Comparison of ENCODE assay signal across 21 cellular contexts in genomic region chr16:57577214-57577613, GRCh38. TPM values are rescaled to one million over a fixed set of nuclear protein-coding genes. Genes with fewer than 3 reads are reported as not detected.
DNase-seq lines count a peak whose midpoint lies in the region; ATAC-seq and TF ChIP-seq lines count a peak whose summit lies in the region.
"Had no signal": no experiment of that assay in that cellular context is flagged by ENCODE, and none has a peak within 500 bp of the region (broad histone marks: within the 10 kb centered on the region; RNA-seq: fewer than 3 reads in every experiment).

No MANE protein-coding gene starts in this region.

- WGBS in gastroesophageal sphincter (ENCODE audit: low coverage in 1 of 2), 2 donors: 86 to 100% methylated on average over 3 of the region's 6 CpGs
- WGBS in spleen, 5 donors: 77 to 91% (median 85%) methylated on average over 6 of the region's 6 CpGs

- H3K4me3 Mint-ChIP-seq in activated CD8-positive, alpha-beta memory T cell treated with anti-CD3 and anti-CD28 coated beads, Interleukin-2, amount 10 ng/mL, durations not matched to agents 7 days and 5 days: no peak overlapping the region
- H3K4me3 Mint-ChIP-seq: T-helper 17 cell had no signal

- H3K36me3 ChIP-seq in KOPT-K1 (ENCODE audit: insufficient read depth, low read length): no peaks in the 10 kb centered on the region
- H3K36me3 ChIP-seq in gastroesophageal sphincter: no peaks in the 10 kb centered on the region
- H3K36me3 ChIP-seq in spleen: peaks cover 0 to 19% (median 3%) of the 10 kb centered on the region in 6 donors
- H3K36me3 ChIP-seq: adrenal gland, cardiac muscle cell, vagina had no signal

- H3K4me1 ChIP-seq in gastroesophageal sphincter (peaks cover 0 to 5% (median 0%) of the 10 kb centered on the region in 3 donors), spleen (peaks cover 4 to 38% (median 25%) of the 10 kb centered on the region in 6 donors)
- H3K4me1 ChIP-seq: adrenal gland had no signal

- H3K27me3 ChIP-seq in gastroesophageal sphincter (peaks cover 58% of the 10 kb centered on the region), spleen (replicated peaks in 1 of 7) (peaks cover 0 to 10% (median 0%) of the 10 kb centered on the region in 7 donors)
- H3K27me3 ChIP-seq: cardiac muscle cell, vagina had no signal

- H3K27me3 Mint-ChIP-seq in activated CD8-positive, alpha-beta memory T cell treated with anti-CD3 and anti-CD28 coated beads, Interleukin-2, amount 10 ng/mL, durations not matched to agents 7 days and 5 days: no peaks in the 10 kb centered on the region

- DNase-seq in activated CD8-positive, alpha-beta memory T cell treated with anti-CD3 and anti-CD28 coated beads, Interleukin-2, amount 10 ng/mL, durations not matched to agents 7 days and 5 days: no peak
- no peak for DNase-seq in activated CD8-positive, alpha-beta memory T cell treated with anti-CD3 and anti-CD28 coated beads for 24 hours
- DNase-seq in spleen: no peak
- DNase-seq in SHP77 (lab: John Stamatoyannopoulos, UW): no peak
- no peak for DNase-seq in EL
- DNase-seq in stimulated activated CD8-positive, alpha-beta memory T cell treated with anti-CD3 and anti-CD28 coated beads, Interleukin-4, amount 100 ng/mL, for 48 hours: no peak
- DNase-seq: ACHN; activated CD4-positive, CD25-positive, alpha-beta regulatory T cell; adrenal gland; Caco-2; NCI-H2081; Right ventricle myocardium superior; T-helper 17 cell had no signal

- intact Hi-C loops in spleen (cut with DNase I; ENCODE audit: low total_unique reads): loop anchor here (5.0 kb wide), 1 partner anchor 70 kb away; no protein-coding TSS in a partner anchor

- H3K36me3 Mint-ChIP-seq in activated CD8-positive, alpha-beta memory T cell treated with anti-CD3 and anti-CD28 coated beads, Interleukin-2, amount 10 ng/mL, durations not matched to agents 7 days and 5 days: peaks cover 26% of the 10 kb centered on the region

- no peaks in the 10 kb centered on the region for H3K9me3 Mint-ChIP-seq in activated CD8-positive, alpha-beta memory T cell treated with anti-CD3 and anti-CD28 coated beads, Interleukin-2, amount 10 ng/mL, durations not matched to agents 7 days and 5 days (ENCODE audit: low read depth)
- H3K9me3 Mint-ChIP-seq: nephron had no signal

- H3K4me3 ChIP-seq in gastroesophageal sphincter (no peak overlapping the region), spleen (no peak overlapping the region)
- H3K4me3 ChIP-seq: adrenal gland, cardiac muscle cell, GM12878, vagina had no signal

- ATAC-seq in activated CD8-positive, alpha-beta memory T cell treated with anti-CD3 and anti-CD28 coated beads, Interleukin-2, amount 10 ng/mL, durations not matched to agents 7 days and 5 days: peak; percentile 4
- peak; percentile 20 for ATAC-seq in gastroesophageal sphincter

- H3K4me1 Mint-ChIP-seq in activated CD8-positive, alpha-beta memory T cell treated with anti-CD3 and anti-CD28 coated beads, Interleukin-2, amount 10 ng/mL, durations not matched to agents 7 days and 5 days: peaks cover 66% of the 10 kb centered on the region

- TF ChIP-seq POLR2A in gastroesophageal sphincter (IDR thresholded peaks at IDR 0.05) (no peak), spleen (IDR thresholded peaks at IDR 0.05) (no peak)

- CTCF ChIA-PET in activated CD8-positive, alpha-beta memory T cell treated with anti-CD3 and anti-CD28 coated beads, Interleukin-2, amount 10 ng/mL, durations not matched to agents 7 days and 5 days (lab: Charles Lee): interaction anchor here (0.8 to 27.4 kb wide), 31 partner anchors 13 to 424 kb away, joined by 3 to 559 read pairs (median 8); partner anchors contain the start of genes ADGRG5, CCDC102A, KATNB1 and USB1

- peak overlapping the region; percentile 91 for H3K27ac Mint-ChIP-seq in activated CD8-positive, alpha-beta memory T cell treated with anti-CD3 and anti-CD28 coated beads, Interleukin-2, amount 10 ng/mL, durations not matched to agents 7 days and 5 days

- TF ChIP-seq CTCF in gastroesophageal sphincter (IDR thresholded peaks at IDR 0.05) (no peak), spleen (IDR thresholded peaks at IDR 0.05 in 8 of 11, conservative IDR thresholded peaks at IDR 0.05 in 3 of 11) (peak in 1 of 11 experiments; percentile 21)

- no peaks in the 10 kb centered on the region for H3K9me3 ChIP-seq in KOPT-K1 (ENCODE audit: insufficient read depth, low read length, poor library complexity, severe bottlenecking)
- H3K9me3 ChIP-seq in gastroesophageal sphincter: no peaks in the 10 kb centered on the region
- no peaks in the 10 kb centered on the region for H3K9me3 ChIP-seq in spleen
- H3K9me3 ChIP-seq: adrenal gland, Caco-2, vagina had no signal

- H3K27ac ChIP-seq in KOPT-K1 (ENCODE audit: low read depth, low read length, poor library complexity, severe bottlenecking) (peak overlapping the region; percentile 81), gastroesophageal sphincter (no peak overlapping the region), spleen (peak overlapping the region in 5 of 8 donors; percentile 53 to 83 (median 69))
- H3K27ac ChIP-seq: adrenal gland, cardiac muscle cell, vagina had no signal

- TF ChIP-seq EP300 in gastroesophageal sphincter (IDR thresholded peaks at IDR 0.05): no peak

RNA-seq across cellular contexts. Expression of gene ADGRG5, which starts 34.8 kb away (rescaled TPM):
- 10 to 100 TPM; 34.4 to 47.9 TPM for total RNA-seq in activated CD8-positive, alpha-beta memory T cell treated with anti-CD3 and anti-CD28 coated beads, Interleukin-2, amount 10 ng/mL, durations not matched to agents 7 days and 5 days
- total RNA-seq in gastroesophageal sphincter (under 1 TPM in 1 of 4 donors, not detected in 3; 0.40 TPM), spleen (10 to 100 TPM in 6 of 7 donors, 1 to 10 TPM in 1; 7.3 to 23.8 (median 13.6) TPM)
- polyA plus RNA-seq in spleen: 1 to 10 TPM; 5.2 to 9.7 (median 9.3) TPM
- total RNA-seq: cardiac muscle cell, glomerular endothelial cell, pulmonary artery endothelial cell had no signal
- polyA plus RNA-seq: cardiac muscle cell had no signal

RNA-seq across cellular contexts. Expression of gene CCDC102A, which starts 40.8 kb away (rescaled TPM):
- total RNA-seq in activated CD8-positive, alpha-beta memory T cell treated with anti-CD3 and anti-CD28 coated beads, Interleukin-2, amount 10 ng/mL, durations not matched to agents 7 days and 5 days: 10 to 100 TPM; 19.7 to 20.2 TPM
- total RNA-seq in gastroesophageal sphincter: 10 to 100 TPM; 24.4 to 56.6 (median 35.7) TPM
- total RNA-seq in spleen: 10 to 100 TPM in 2 of 7 donors, 1 to 10 TPM in 5; 7.0 to 14.8 (median 7.9) TPM
- 1 to 10 TPM; 4.6 to 7.7 (median 4.8) TPM for polyA plus RNA-seq in spleen

RNA-seq across cellular contexts. Expression of gene ADGRG1, which starts 51.2 kb away (rescaled TPM):
- total RNA-seq in activated CD8-positive, alpha-beta memory T cell treated with anti-CD3 and anti-CD28 coated beads, Interleukin-2, amount 10 ng/mL, durations not matched to agents 7 days and 5 days: 10 to 100 TPM in 1 of 2 experiments, 1 to 10 TPM in 1; 7.3 to 19.9 TPM
- total RNA-seq in gastroesophageal sphincter (10 to 100 TPM in 2 of 4 donors, 1 to 10 TPM in 2; 7.0 to 20.1 (median 12.6) TPM), spleen (10 to 100 TPM in 4 of 7 donors, 1 to 10 TPM in 3; 6.9 to 23.7 (median 10.5) TPM)
- 1 to 10 TPM; 1.0 to 2.7 (median 1.2) TPM for polyA plus RNA-seq in spleen
- total RNA-seq: cardiac muscle cell had no signal

Comparison
In these comparisons a context has a peak if more than half of its experiments do, and no peak if none do; other contexts are left out.
1. H3K27ac ChIP-seq: peak in KOPT-K1 (single experiment) and spleen (5 of 8); none in gastroesophageal sphincter (0 of 4).
2. RNA of gene ADGRG5, which starts 34.8 kb away (total RNA-seq): 34.4 to 47.9 TPM in activated CD8-positive, alpha-beta memory T cell treated with anti-CD3 and anti-CD28 coated beads, Interleukin-2, amount 10 ng/mL, durations not matched to agents 7 days and 5 days and 7.3 to 23.8 TPM in spleen; 0.40 TPM in gastroesophageal sphincter; every median in the first group is over 4 times any median in the second.